17 cellular contexts compared by ENCODE assay signal in the genomic region with DNA sequence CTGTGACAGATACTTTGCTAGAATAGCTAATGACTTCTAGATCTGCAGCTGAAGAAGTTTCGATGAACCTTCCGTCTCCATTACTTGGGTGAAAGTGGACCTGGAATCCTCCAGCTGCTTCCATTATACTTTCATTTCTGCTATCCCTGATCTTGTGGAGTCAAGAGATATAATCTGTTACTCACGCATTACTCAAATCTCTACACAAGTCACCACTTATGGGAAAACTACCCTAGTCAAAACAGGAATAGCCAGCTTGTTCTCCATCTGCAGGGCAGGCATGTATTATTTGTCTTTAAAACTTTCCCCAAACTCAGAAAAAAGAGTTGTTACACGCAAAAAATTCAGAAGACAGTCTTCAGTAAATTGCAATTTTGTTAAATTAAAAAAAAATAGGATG.
"Had no signal": no experiment of that assay in that cellular context is flagged by ENCODE, and none has a peak within 500 bp of the region (broad histone marks: within the 10 kb centered on the region; RNA-seq: fewer than 3 reads in every experiment).

No MANE protein-coding gene starts in this region.

- H2AFZ ChIP-seq: neural progenitor cell had no signal

- ATAC-seq: gastrocnemius medialis, left ventricle myocardium superior, pancreas had no signal

- H3K9me3 ChIP-seq: breast epithelium, esophagus squamous epithelium, gastrocnemius medialis, pancreas, stomach, thoracic aorta had no signal

- H3K4me2 ChIP-seq: neural progenitor cell had no signal

- H3K27ac ChIP-seq: esophagus squamous epithelium, gastrocnemius medialis, neural progenitor cell, pancreas, stomach, thoracic aorta had no signal

- H3K9ac ChIP-seq: neural progenitor cell had no signal

- H3K36me3 ChIP-seq: breast epithelium, esophagus squamous epithelium, gastrocnemius medialis, pancreas, stomach, thoracic aorta had no signal

- DNase-seq: activated CD4-positive, alpha-beta T cell treated with anti-CD3 and anti-CD28 coated beads, Interleukin-2, amount 50 U/mL, for 1 hour; activated gamma-delta T cell; activated naive CD8-positive, alpha-beta T cell treated with anti-CD3 and anti-CD28 coated beads for 36 hours; activated T-cell treated with anti-CD3 and anti-CD28 coated beads for 4 hours; anterior cingulate cortex; esophagus squamous epithelium; gastrocnemius medialis; left ventricle myocardium superior; mesendoderm; pancreas; stimulated activated CD4-positive, alpha-beta T cell treated with anti-CD3 and anti-CD28 coated beads, Interleukin-15, amount 100 ng/mL, for 24 hours; stimulated activated CD4-positive, alpha-beta T cell treated with anti-CD3 and anti-CD28 coated beads, Interleukin-4, amount 100 ng/mL, for 4 hours; stomach had no signal

- H3K4me3 ChIP-seq: breast epithelium, esophagus squamous epithelium, gastrocnemius medialis, neural progenitor cell, pancreas, stomach, thoracic aorta had no signal

- FAIRE-seq: endometrium, pancreas had no signal

- H3K27me3 ChIP-seq: breast epithelium, esophagus squamous epithelium, gastrocnemius medialis, neural progenitor cell, pancreas, stomach had no signal
